In genomic region chr14:78758333-78758732, GRCh38 we compare ENCODE assay signal across 10 cellular contexts.
A peak's percentile ranks its signal among the peaks of the same experiment; 100 is the strongest.
DNase-seq lines count a peak whose midpoint lies in the region; ATAC-seq, FAIRE-seq and TF ChIP-seq lines count a peak whose summit lies in the region.
"Had no signal": no experiment of that assay in that cellular context is flagged by ENCODE, and none has a peak within 500 bp of the region (broad histone marks: within the 10 kb centered on the region; RNA-seq: fewer than 3 reads in every experiment).

No MANE protein-coding gene starts in this region.

- H3K4me2 ChIP-seq in IMR-90 (ENCODE audit: low read depth, low read length) = no peak overlapping the region

- H3K9me3 ChIP-seq in BE2C (no peaks in the 10 kb centered on the region), IMR-90 (ENCODE audit: control insufficient read depth, insufficient read depth, low read length) (no peaks in the 10 kb centered on the region; the same call in 1 of the 2 replicates)

- H2AFZ ChIP-seq in IMR-90 (replicated peaks; ENCODE audit: low read length, poor library complexity) = no peak overlapping the region

- no peaks in the 10 kb centered on the region for H3K9me1 ChIP-seq in IMR-90 (ENCODE audit: insufficient read depth, low read length)

- in situ Hi-C loops in IMR-90 (cut with MboI; ENCODE audit: low sequenced_read_pairs) = no loop called here

- no peaks in the 10 kb centered on the region for H3K36me3 Mint-ChIP-seq in activated CD4-positive, alpha-beta memory T cell treated with anti-CD3 and anti-CD28 coated beads for 36 hours

- no peak overlapping the region for H3K27ac Mint-ChIP-seq in activated CD4-positive, alpha-beta memory T cell treated with anti-CD3 and anti-CD28 coated beads for 36 hours
- H3K27ac Mint-ChIP-seq: stimulated activated naive CD8-positive, alpha-beta T cell treated with anti-CD3 and anti-CD28 coated beads, Interleukin-15, Interleukin-2, amounts not matched to agents 100 ng/mL and 50 ng/mL, for 24 hours had no signal

- DNase-seq in BE2C = peak; percentile 20
- DNase-seq in IMR-90 = peak; percentile 17
- DNase-seq in RCC 7860 (ENCODE audit: low spot score) = peak; percentile 5
- DNase-seq in glomerular visceral epithelial cell (ENCODE audit: extremely low spot score) = peak; percentile 19
- no peak for DNase-seq in T-helper 1 cell
- DNase-seq in activated CD4-positive, alpha-beta memory T cell treated with anti-CD3 and anti-CD28 coated beads for 36 hours = no peak

- POLR2A ChIA-PET in IMR-90 (lab: Charles Lee; ENCODE audit: unreplicated experiment) = no interaction called here
- POLR2A ChIA-PET in activated CD4-positive, alpha-beta memory T cell treated with anti-CD3 and anti-CD28 coated beads for 36 hours (lab: Charles Lee) = no interaction called here

- no peak overlapping the region for H4K5ac ChIP-seq in IMR-90 (ENCODE audit: low read depth, low read length)

- no peak overlapping the region for H3K9ac ChIP-seq in IMR-90 (ENCODE audit: low read depth, low read length)

- no peak overlapping the region for H2BK120ac ChIP-seq in IMR-90 (ENCODE audit: low read depth, low read length)

- no peaks in the 10 kb centered on the region for H3K4me1 ChIP-seq in BE2C
- H3K4me1 ChIP-seq in IMR-90 (ENCODE audit: control insufficient read depth, insufficient read depth, low read length) = no peaks in the 10 kb centered on the region

- no peak overlapping the region for H2AK5ac ChIP-seq in IMR-90 (ENCODE audit: low read depth, low read length)

- H3K9me3 Mint-ChIP-seq in activated CD4-positive, alpha-beta memory T cell treated with anti-CD3 and anti-CD28 coated beads for 36 hours = no peaks in the 10 kb centered on the region
- H3K9me3 Mint-ChIP-seq: stimulated activated naive CD8-positive, alpha-beta T cell treated with anti-CD3 and anti-CD28 coated beads, Interleukin-15, Interleukin-2, amounts not matched to agents 100 ng/mL and 50 ng/mL, for 24 hours had no signal

- H4K91ac ChIP-seq in IMR-90 (ENCODE audit: insufficient read depth, low read depth, low read length) = no peak overlapping the region

- 13% methylated on average over 1 of the region's 4 CpGs; no CpG with 5 or more reads in 1 of the 2 experiments for WGBS in IMR-90 (ENCODE audit: extremely low coverage in 2 of 2, insufficient read length in 1 of 2), 2 experiments

- dilution Hi-C loops in IMR-90 (cut with HindIII; ENCODE audit: low sequenced_read_pairs, unreplicated experiment) = no loop called here

- peak; percentile 26; the same call in 1 of the 2 replicates for TF ChIP-seq RAD21 in IMR-90 (IDR thresholded peaks at IDR 0.05; ENCODE audit: low read length)

- TF ChIP-seq CTCF in BE2C (IDR thresholded peaks at IDR 0.05; ENCODE audit: low read depth, low read length) (peak; percentile 62), IMR-90 (conservative IDR thresholded peaks at IDR 0.05; ENCODE audit: low read depth, low read length) (peak; percentile 44)

- no peaks in the 10 kb centered on the region for H4K20me1 ChIP-seq in IMR-90 (ENCODE audit: insufficient read depth, low read length)

- H3K23ac ChIP-seq in IMR-90 (ENCODE audit: low read depth, low read length) = no peak overlapping the region

- no peak overlapping the region for H3K27ac ChIP-seq in IMR-90 (ENCODE audit: insufficient read depth, low read length)

- H3K4me1 Mint-ChIP-seq in activated CD4-positive, alpha-beta memory T cell treated with anti-CD3 and anti-CD28 coated beads for 36 hours (ENCODE audit: low read depth) = no peaks in the 10 kb centered on the region

- FAIRE-seq in RCC 7860 (lab: Jason Lieb, UNC) = no peak
- FAIRE-seq: frontal cortex had no signal

- H3K36me3 ChIP-seq in BE2C (no peaks in the 10 kb centered on the region), IMR-90 (ENCODE audit: control insufficient read depth, insufficient read depth, low read length) (no peaks in the 10 kb centered on the region)

- H3K18ac ChIP-seq in IMR-90 (ENCODE audit: low read depth, low read length) = no peak overlapping the region

- no peak overlapping the region for H2AK9ac ChIP-seq in IMR-90 (replicated peaks; ENCODE audit: low read depth, low read length, poor library complexity)

- H2BK5ac ChIP-seq in IMR-90 (ENCODE audit: low read depth, low read length, poor library complexity, severe bottlenecking) = no peak overlapping the region

- H3K27me3 ChIP-seq in BE2C (no peaks in the 10 kb centered on the region), IMR-90 (ENCODE audit: control insufficient read depth, insufficient read depth, low read length) (no peaks in the 10 kb centered on the region)

- ATAC-seq in GM19023 (IDR thresholded peaks at IDR 0.05; ENCODE audit: unreplicated experiment) (peak; percentile 56), IMR-90 (ENCODE audit: low read depth) (peak; percentile 53; the same call in 1 of the 2 replicates), GM18520 (IDR thresholded peaks at IDR 0.05; ENCODE audit: unreplicated experiment) (no peak)

- CTCF ChIA-PET in IMR-90 (lab: Yijun Ruan, JAX) = no interaction called here
- CTCF ChIA-PET in activated CD4-positive, alpha-beta memory T cell treated with anti-CD3 and anti-CD28 coated beads for 36 hours (lab: Charles Lee) = no interaction called here

- TF ChIP-seq POLR2A in IMR-90 (IDR thresholded peaks at IDR 0.05; ENCODE audit: low read depth, low read length) = no peak

- H3K4me3 Mint-ChIP-seq in activated CD4-positive, alpha-beta memory T cell treated with anti-CD3 and anti-CD28 coated beads for 36 hours = no peak overlapping the region
- H3K4me3 Mint-ChIP-seq: stimulated activated naive CD8-positive, alpha-beta T cell treated with anti-CD3 and anti-CD28 coated beads, Interleukin-15, Interleukin-2, amounts not matched to agents 100 ng/mL and 50 ng/mL, for 24 hours had no signal

- H3K4ac ChIP-seq in IMR-90 (ENCODE audit: low read depth, low read length) = no peak overlapping the region

- intact Hi-C loops in IMR-90 (cut with micrococcal nuclease) = no loop called here
- intact Hi-C loops in activated CD4-positive, alpha-beta memory T cell treated with anti-CD3 and anti-CD28 coated beads for 36 hours (cut with micrococcal nuclease) = no loop called here

- no peaks in the 10 kb centered on the region for H3K27me3 Mint-ChIP-seq in activated CD4-positive, alpha-beta memory T cell treated with anti-CD3 and anti-CD28 coated beads for 36 hours
- H3K27me3 Mint-ChIP-seq: stimulated activated naive CD8-positive, alpha-beta T cell treated with anti-CD3 and anti-CD28 coated beads, Interleukin-15, Interleukin-2, amounts not matched to agents 100 ng/mL and 50 ng/mL, for 24 hours had no signal

- H3K14ac ChIP-seq in IMR-90 (replicated peaks; ENCODE audit: low read depth, low read length) = no peak overlapping the region

- no peak overlapping the region for H2BK20ac ChIP-seq in IMR-90 (ENCODE audit: low read depth, low read length)

- H3K4me3 ChIP-seq in BE2C (ENCODE audit: low read depth, low read length) = no peak overlapping the region
- H3K4me3 ChIP-seq in IMR-90 (ENCODE audit: insufficient read depth, low read depth, low read length) = no peak overlapping the region

- no peaks in the 10 kb centered on the region for H3K79me1 ChIP-seq in IMR-90 (ENCODE audit: low read depth in 1 of 2, low read length in 2 of 2)

- no TSS peak for BruUV-seq in IMR-90 (replicated peaks; lab: Mats Ljungman, UMichigan)

- H2BK15ac ChIP-seq in IMR-90 (ENCODE audit: low read depth, low read length) = no peak overlapping the region

- no peak overlapping the region for H4K8ac ChIP-seq in IMR-90 (ENCODE audit: low read depth in 2 of 2, low read length in 2 of 2)

- no peak overlapping the region for H3K56ac ChIP-seq in IMR-90 (ENCODE audit: extremely low read depth, insufficient read depth, low read length)

TF ChIP-seq in IMR-90, 13 proteins besides CTCF, POLR2A, EP300 and RAD21:
- TF ChIP-seq ELK1 (IDR thresholded peaks at IDR 0.05; ENCODE audit: borderline replicate concordance, low read depth, low read length) (no peak), SMC3 (IDR thresholded peaks at IDR 0.05; ENCODE audit: low read depth, low read length) (peak; percentile 20; the same call in 1 of the 2 replicates)

Comparison
In these comparisons a context has a peak if more than half of its experiments do, and no peak if none do; other contexts are left out.
1. DNase-seq: peak in BE2C (single experiment), IMR-90 (single experiment), RCC 7860 (single experiment) and glomerular visceral epithelial cell (single experiment); none in T-helper 1 cell (0 of 5) and activated CD4-positive, alpha-beta memory T cell treated with anti-CD3 and anti-CD28 coated beads for 36 hours (single experiment).